In the genomic region with DNA sequence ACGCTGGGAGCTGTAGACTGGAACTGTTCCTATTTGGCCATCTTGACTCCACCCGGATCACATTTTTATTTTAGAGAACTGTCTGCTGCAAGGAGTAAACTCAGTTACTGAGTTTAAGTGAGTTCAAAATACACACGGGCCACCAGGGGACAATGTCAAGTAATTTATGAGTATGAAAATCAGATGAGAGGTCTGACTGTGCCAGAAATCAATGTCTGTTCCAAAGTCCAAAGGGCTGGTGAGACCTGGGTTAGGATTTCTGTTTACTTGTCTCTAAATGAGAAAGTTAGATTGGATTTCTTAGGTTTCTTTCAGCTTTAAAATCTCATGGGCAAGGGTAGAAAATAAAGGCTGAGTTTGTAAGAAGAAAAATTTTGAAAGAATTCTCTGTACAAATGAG, we compare ENCODE assay signal across 1 cellular context.
TF ChIP-seq lines count a peak whose summit lies in the region.

No MANE protein-coding gene starts in this region.

TF ChIP-seq in HepG2, 621 proteins besides CTCF, POLR2A, EP300 and RAD21 (continued from another document):
- TF ChIP-seq SMC3 (IDR thresholded peaks at IDR 0.05; ENCODE audit: low read length) = peak; percentile 28; the same call in 1 of the 2 replicates
- TF ChIP-seq, protein P1, sequence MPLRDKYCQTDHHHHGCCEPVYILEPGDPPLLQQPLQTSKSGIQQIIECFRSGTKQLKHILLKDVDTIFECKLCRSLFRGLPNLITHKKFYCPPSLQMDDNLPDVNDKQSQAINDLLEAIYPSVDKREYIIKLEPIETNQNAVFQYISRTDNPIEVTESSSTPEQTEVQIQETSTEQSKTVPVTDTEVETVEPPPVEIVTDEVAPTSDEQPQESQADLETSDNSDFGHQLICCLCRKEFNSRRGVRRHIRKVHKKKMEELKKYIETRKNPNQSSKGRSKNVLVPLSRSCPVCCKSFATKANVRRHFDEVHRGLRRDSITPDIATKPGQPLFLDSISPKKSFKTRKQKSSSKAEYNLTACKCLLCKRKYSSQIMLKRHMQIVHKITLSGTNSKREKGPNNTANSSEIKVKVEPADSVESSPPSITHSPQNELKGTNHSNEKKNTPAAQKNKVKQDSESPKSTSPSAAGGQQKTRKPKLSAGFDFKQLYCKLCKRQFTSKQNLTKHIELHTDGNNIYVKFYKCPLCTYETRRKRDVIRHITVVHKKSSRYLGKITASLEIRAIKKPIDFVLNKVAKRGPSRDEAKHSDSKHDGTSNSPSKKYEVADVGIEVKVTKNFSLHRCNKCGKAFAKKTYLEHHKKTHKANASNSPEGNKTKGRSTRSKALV (CRISPR knock-in tag; IDR thresholded peaks at IDR 0.05) = no peak
- peak; percentile 20; the same call in 1 of the 2 replicates for TF ChIP-seq FOXA3 (CRISPR knock-in tag; IDR thresholded peaks at IDR 0.05)
- TF ChIP-seq, protein P2, sequence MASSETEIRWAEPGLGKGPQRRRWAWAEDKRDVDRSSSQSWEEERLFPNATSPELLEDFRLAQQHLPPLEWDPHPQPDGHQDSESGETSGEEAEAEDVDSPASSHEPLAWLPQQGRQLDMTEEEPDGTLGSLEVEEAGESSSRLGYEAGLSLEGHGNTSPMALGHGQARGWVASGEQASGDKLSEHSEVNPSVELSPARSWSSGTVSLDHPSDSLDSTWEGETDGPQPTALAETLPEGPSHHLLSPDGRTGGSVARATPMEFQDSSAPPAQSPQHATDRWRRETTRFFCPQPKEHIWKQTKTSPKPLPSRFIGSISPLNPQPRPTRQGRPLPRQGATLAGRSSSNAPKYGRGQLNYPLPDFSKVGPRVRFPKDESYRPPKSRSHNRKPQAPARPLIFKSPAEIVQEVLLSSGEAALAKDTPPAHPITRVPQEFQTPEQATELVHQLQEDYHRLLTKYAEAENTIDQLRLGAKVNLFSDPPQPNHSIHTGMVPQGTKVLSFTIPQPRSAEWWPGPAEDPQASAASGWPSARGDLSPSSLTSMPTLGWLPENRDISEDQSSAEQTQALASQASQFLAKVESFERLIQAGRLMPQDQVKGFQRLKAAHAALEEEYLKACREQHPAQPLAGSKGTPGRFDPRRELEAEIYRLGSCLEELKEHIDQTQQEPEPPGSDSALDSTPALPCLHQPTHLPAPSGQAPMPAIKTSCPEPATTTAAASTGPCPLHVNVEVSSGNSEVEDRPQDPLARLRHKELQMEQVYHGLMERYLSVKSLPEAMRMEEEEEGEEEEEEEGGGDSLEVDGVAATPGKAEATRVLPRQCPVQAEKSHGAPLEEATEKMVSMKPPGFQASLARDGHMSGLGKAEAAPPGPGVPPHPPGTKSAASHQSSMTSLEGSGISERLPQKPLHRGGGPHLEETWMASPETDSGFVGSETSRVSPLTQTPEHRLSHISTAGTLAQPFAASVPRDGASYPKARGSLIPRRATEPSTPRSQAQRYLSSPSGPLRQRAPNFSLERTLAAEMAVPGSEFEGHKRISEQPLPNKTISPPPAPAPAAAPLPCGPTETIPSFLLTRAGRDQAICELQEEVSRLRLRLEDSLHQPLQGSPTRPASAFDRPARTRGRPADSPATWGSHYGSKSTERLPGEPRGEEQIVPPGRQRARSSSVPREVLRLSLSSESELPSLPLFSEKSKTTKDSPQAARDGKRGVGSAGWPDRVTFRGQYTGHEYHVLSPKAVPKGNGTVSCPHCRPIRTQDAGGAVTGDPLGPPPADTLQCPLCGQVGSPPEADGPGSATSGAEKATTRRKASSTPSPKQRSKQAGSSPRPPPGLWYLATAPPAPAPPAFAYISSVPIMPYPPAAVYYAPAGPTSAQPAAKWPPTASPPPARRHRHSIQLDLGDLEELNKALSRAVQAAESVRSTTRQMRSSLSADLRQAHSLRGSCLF (CRISPR knock-in tag; IDR thresholded peaks at IDR 0.05; ENCODE audit: borderline replicate concordance) = no peak
- 0 out of 2 replicates have a peak, but pooled peaks have one; percentile 15 for TF ChIP-seq MIXL1 (CRISPR knock-in tag; IDR thresholded peaks at IDR 0.05)
- peak; percentile 88 for TF ChIP-seq HNF4A (CRISPR knock-in tag; IDR thresholded peaks at IDR 0.05)
- TF ChIP-seq ARID3A (IDR thresholded peaks at IDR 0.05; ENCODE audit: low read depth, low read length) = peak; percentile 49; the same call in 1 of the 2 replicates
- TF ChIP-seq GFI1 (CRISPR knock-in tag; IDR thresholded peaks at IDR 0.05; ENCODE audit: borderline replicate concordance) = peak; percentile 45
- TF ChIP-seq AHDC1 (CRISPR knock-in tag; IDR thresholded peaks at IDR 0.05; ENCODE audit: borderline replicate concordance) = peak; percentile 73; the same call in 1 of the 2 replicates
